ENCODE assay signal across 8 cellular contexts in the genomic region with DNA sequence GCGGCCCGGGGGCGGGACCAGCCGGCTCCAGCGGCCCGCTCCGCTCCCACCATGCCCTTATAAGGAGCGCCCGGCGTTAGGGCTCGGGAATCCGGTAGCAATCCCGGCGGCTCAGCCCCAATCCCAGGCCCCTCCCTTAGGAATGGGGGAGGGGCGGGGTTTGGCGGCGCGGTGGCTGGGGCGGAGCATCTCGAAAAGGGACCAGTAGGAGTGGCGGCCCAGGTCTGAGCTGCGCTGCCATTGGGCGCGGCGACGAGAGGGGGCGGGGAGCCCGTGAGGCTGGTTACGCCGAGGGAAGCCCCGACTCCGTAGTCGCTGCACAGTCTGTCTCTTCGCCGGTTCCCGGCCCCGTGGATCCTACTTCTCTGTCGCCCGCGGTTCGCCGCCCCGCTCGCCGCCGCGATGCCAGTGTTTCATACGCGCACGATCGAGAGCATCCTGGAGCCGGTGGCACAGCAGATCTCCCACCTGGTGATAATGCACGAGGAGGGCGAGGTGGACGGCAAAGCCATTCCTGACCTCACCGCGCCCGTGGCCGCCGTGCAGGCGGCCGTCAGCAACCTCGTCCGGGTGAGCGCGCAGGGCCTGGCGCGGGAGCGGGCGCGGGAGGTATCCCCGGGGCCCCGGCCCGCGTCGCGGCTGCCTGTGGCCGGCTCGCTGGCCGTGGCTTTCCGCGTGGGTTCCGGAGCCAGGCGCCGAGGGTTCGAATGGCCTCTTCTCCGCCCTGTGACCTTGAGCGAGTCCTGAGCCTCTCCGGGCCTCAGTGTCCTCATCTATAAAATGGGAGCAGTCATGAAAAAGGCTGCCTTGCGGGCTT. TPM values are rescaled to one million over a fixed set of nuclear protein-coding genes. Genes with fewer than 3 reads are reported as not detected.
DNase-seq lines count a peak whose midpoint lies in the region; ATAC-seq and TF ChIP-seq lines count a peak whose summit lies in the region.

A gene (plus strand): TSS at position 311 of the 817 bp plus-strand sequence. CDS start 92 bp downstream, at position 403.

- DNase-seq in DMS114 treated with DMSO at 0.1 percent for 48 hours (lab: John Stamatoyannopoulos, UW; ENCODE audit: unreplicated experiment) = peak; percentile 98
- peak; percentile 100 for DNase-seq in PC-3
- DNase-seq in activated T-cell treated with anti-CD3 and anti-CD28 coated beads for 48 hours (ENCODE audit: low read depth) = peak; percentile 95
- DNase-seq in epithelial cell of prostate (ENCODE audit: low read depth, low spot score) = peak; percentile 81
- peak; percentile 98 for DNase-seq in mucosa of gallbladder (ENCODE audit: low spot score)
- peak; percentile 85 to 86 for DNase-seq in stimulated activated CD8-positive, alpha-beta memory T cell treated with anti-CD3 and anti-CD28 coated beads, Interleukin-4, amount 100 ng/mL, for 4 hours (ENCODE audit: low read depth in 2 of 2, low spot score in 1 of 2)

- H4K20me1 ChIP-seq in PC-3 (ENCODE audit: low read length) = peaks cover 43% of the 10 kb centered on the region

- H3F3A ChIP-seq in PC-3 (ENCODE audit: low read length, unreplicated experiment) = peaks cover 13% of the 10 kb centered on the region

- H3K36me3 ChIP-seq in PC-3 (ENCODE audit: low read depth, low read length) = peaks cover 26% of the 10 kb centered on the region

- ATAC-seq in GM21576 (IDR thresholded peaks at IDR 0.05; ENCODE audit: unreplicated experiment) (peak; percentile 95), PC-3 (peak; percentile 83)

- no TSS peak for BruUV-seq in PC-3 (replicated peaks; lab: Mats Ljungman, UMichigan)

- H3K27me3 ChIP-seq in PC-3 (ENCODE audit: low read length) = no peaks in the 10 kb centered on the region

- H3K79me2 ChIP-seq in PC-3 (ENCODE audit: low read length) = peaks cover 51% of the 10 kb centered on the region

- peak within 1 kb of the TSS; percentile 73 for H3K4me3 ChIP-seq in PC-3 (ENCODE audit: low read length)

- H3K4me1 ChIP-seq in PC-3 (ENCODE audit: insufficient read depth, low read length) = peaks cover 32% of the 10 kb centered on the region

- peak within 1 kb of the TSS; percentile 85 for H2AFZ ChIP-seq in PC-3 (ENCODE audit: low read length)

- POLR2A ChIA-PET in PC-3 (lab: Charles Lee; ENCODE audit: unreplicated experiment) = interaction anchor here (0.5 to 3.6 kb wide), 22 partner anchors 8 to 828 kb away, joined by 3 to 28 read pairs (median 5); no protein-coding TSS in a partner anchor

- no peaks in the 10 kb centered on the region for H3K9me2 ChIP-seq in PC-3 (replicated peaks; ENCODE audit: low read length)

- intact Hi-C loops in PC-3 (cut with micrococcal nuclease) = loop anchor here (1.0 to 5.0 kb wide), 4 partner anchors 32 to 226 kb away; a partner anchor contains a TSS

- peak within 1 kb of the TSS; percentile 78 for H3K9ac ChIP-seq in PC-3 (ENCODE audit: low read length)

- CTCF ChIA-PET in PC-3 (lab: Charles Lee) = interaction anchor here (0.6 to 2.0 kb wide), 11 partner anchors 32 to 118 kb away, joined by 3 to 10 read pairs (median 5); no protein-coding TSS in a partner anchor

- TF ChIP-seq CTCF in PC-3 (conservative IDR thresholded peaks at IDR 0.05; ENCODE audit: low read depth, low read length) = no peak

- H3K4me2 ChIP-seq in PC-3 (ENCODE audit: low read length) = peak within 1 kb of the TSS; percentile 79

- peak; percentile 55; the same call in 1 of the 2 replicates for TF ChIP-seq EP300 in Ishikawa (IDR thresholded peaks at IDR 0.05; ENCODE audit: borderline replicate concordance)

- H3K27ac ChIP-seq in PC-3 (ENCODE audit: low read length) (peak within 1 kb of the TSS; percentile 66), epithelial cell of prostate (peak within 1 kb of the TSS; percentile 94)

- no peaks in the 10 kb centered on the region for H3K9me3 ChIP-seq in PC-3 (ENCODE audit: low read length)

- no peak for TF ChIP-seq RAD21 in Ishikawa (IDR thresholded peaks at IDR 0.05; ENCODE audit: low read depth)

TF ChIP-seq in Ishikawa, 13 proteins besides CTCF, POLR2A, EP300 and RAD21:
- peak; percentile 99 for TF ChIP-seq TAF1 (IDR thresholded peaks at IDR 0.05; ENCODE audit: low read depth)
- no peak for TF ChIP-seq ZBTB7A (IDR thresholded peaks at IDR 0.05; ENCODE audit: low read depth)
- no peak for TF ChIP-seq CEBPB (IDR thresholded peaks at IDR 0.05)
- peak; percentile 68 for TF ChIP-seq FOXM1 (IDR thresholded peaks at IDR 0.05; ENCODE audit: borderline replicate concordance, low read depth)
- TF ChIP-seq YY1 (IDR thresholded peaks at IDR 0.05; ENCODE audit: low read depth) = peak; percentile 72
- TF ChIP-seq, protein P1, sequence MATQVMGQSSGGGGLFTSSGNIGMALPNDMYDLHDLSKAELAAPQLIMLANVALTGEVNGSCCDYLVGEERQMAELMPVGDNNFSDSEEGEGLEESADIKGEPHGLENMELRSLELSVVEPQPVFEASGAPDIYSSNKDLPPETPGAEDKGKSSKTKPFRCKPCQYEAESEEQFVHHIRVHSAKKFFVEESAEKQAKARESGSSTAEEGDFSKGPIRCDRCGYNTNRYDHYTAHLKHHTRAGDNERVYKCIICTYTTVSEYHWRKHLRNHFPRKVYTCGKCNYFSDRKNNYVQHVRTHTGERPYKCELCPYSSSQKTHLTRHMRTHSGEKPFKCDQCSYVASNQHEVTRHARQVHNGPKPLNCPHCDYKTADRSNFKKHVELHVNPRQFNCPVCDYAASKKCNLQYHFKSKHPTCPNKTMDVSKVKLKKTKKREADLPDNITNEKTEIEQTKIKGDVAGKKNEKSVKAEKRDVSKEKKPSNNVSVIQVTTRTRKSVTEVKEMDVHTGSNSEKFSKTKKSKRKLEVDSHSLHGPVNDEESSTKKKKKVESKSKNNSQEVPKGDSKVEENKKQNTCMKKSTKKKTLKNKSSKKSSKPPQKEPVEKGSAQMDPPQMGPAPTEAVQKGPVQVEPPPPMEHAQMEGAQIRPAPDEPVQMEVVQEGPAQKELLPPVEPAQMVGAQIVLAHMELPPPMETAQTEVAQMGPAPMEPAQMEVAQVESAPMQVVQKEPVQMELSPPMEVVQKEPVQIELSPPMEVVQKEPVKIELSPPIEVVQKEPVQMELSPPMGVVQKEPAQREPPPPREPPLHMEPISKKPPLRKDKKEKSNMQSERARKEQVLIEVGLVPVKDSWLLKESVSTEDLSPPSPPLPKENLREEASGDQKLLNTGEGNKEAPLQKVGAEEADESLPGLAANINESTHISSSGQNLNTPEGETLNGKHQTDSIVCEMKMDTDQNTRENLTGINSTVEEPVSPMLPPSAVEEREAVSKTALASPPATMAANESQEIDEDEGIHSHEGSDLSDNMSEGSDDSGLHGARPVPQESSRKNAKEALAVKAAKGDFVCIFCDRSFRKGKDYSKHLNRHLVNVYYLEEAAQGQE (IDR thresholded peaks at IDR 0.05; ENCODE audit: low read depth) = no peak
- TF ChIP-seq, protein P2, sequence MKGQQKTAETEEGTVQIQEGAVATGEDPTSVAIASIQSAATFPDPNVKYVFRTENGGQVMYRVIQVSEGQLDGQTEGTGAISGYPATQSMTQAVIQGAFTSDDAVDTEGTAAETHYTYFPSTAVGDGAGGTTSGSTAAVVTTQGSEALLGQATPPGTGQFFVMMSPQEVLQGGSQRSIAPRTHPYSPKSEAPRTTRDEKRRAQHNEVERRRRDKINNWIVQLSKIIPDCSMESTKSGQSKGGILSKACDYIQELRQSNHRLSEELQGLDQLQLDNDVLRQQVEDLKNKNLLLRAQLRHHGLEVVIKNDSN (IDR thresholded peaks at IDR 0.05) = no peak
- peak; percentile 21; the same call in 1 of the 2 replicates for TF ChIP-seq NFIC (IDR thresholded peaks at IDR 0.05)
- TF ChIP-seq CREB1 (IDR thresholded peaks at IDR 0.05; ENCODE audit: low read depth) = no peak
- TF ChIP-seq, protein P3, sequence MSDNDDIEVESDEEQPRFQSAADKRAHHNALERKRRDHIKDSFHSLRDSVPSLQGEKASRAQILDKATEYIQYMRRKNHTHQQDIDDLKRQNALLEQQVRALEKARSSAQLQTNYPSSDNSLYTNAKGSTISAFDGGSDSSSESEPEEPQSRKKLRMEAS (IDR thresholded peaks at IDR 0.05) = peak; percentile 73
- TF ChIP-seq TCF12 (IDR thresholded peaks at IDR 0.05; ENCODE audit: low read depth) = peak; percentile 78
- TF ChIP-seq TEAD4 (IDR thresholded peaks at IDR 0.05) = peak; percentile 65; the same call in 1 of the 2 replicates
- no peak for TF ChIP-seq EGR1 (IDR thresholded peaks at IDR 0.05)

RNA-seq across cellular contexts. Expression of the gene that starts here (rescaled TPM):
- total RNA-seq in PC-3 (2014; rRNA removed) (382 and 445 TPM in 2 replicates), mucosa of gallbladder (216 TPM)

Comparison
In these comparisons a context has a peak if more than half of its experiments do, and no peak if none do; other contexts are left out.
1. Peak in every context shown above with its lines: DNase-seq, ATAC-seq, H3K4me3 ChIP-seq and H3K27ac ChIP-seq.